ENCODE assay signal across 35 cellular contexts in genomic region chr1:84307398-84307797, GRCh38.
"Had no signal": no experiment of that assay in that cellular context is flagged by ENCODE, and none has a peak within 500 bp of the region (broad histone marks: within the 10 kb centered on the region; RNA-seq: fewer than 3 reads in every experiment).

No MANE protein-coding gene starts in this region.

- H3K27me3 ChIP-seq: MG63 had no signal

- H3K9me3 ChIP-seq: MG63 had no signal

- H3K4me3 ChIP-seq: MG63 had no signal

- H3K36me3 ChIP-seq: MG63 had no signal

- DNase-seq: Karpas-422, Kasumi-1, MG63, MM.1S, MV-4-11, NCI-H1048, NCI-H1092, NCI-H1092 treated with DMSO at 0.1 percent for 48 hours, NCI-H1105, NCI-H1105 treated with DMSO at 0.1 percent for 48 hours, NCI-H1417, NCI-H1417 treated with DMSO at 0.1 percent for 48 hours, NCI-H1436, NCI-H1436 treated with DMSO at 0.1 percent for 48 hours, NCI-H146, NCI-H1694, NCI-H1694 treated with DMSO at 0.1 percent for 48 hours, NCI-H187, NCI-H187 treated with DMSO at 0.1 percent for 48 hours, NCI-H1930, NCI-H2029, NCI-H2029 treated with DMSO at 0.1 percent for 48 hours, NCI-H2081, NCI-H2081 treated with DMSO at 0.1 percent for 48 hours, NCI-H2107, NCI-H2171, NCI-H2171 treated with DMSO at 0.1 percent for 48 hours, NCI-H2227 treated with DMSO at 0.1 percent for 48 hours, NCI-H226, NCI-H345, NCI-H446, NCI-H446 treated with DMSO at 0.1 percent for 48 hours, NCI-H510A, NCI-H510A treated with DMSO at 0.1 percent for 48 hours, NCI-H524 had no signal
